In genomic region chr12:51836833-51837184, GRCh38 we compare ENCODE assay signal across 23 cellular contexts. TPM values are rescaled to one million over a fixed set of nuclear protein-coding genes. Genes with fewer than 3 reads are reported as not detected.
"Had no signal": no experiment of that assay in that cellular context is flagged by ENCODE, and none has a peak within 500 bp of the region (broad histone marks: within the 10 kb centered on the region; RNA-seq: fewer than 3 reads in every experiment).

No MANE protein-coding gene starts in this region.

- H3K9me3 Mint-ChIP-seq: activated naive CD4-positive, alpha-beta T cell treated with anti-CD3 and anti-CD28 coated beads, Interleukin-2, amount 50 U/mL, for 24 hours; stimulated activated naive CD8-positive, alpha-beta T cell treated with anti-CD3 and anti-CD28 coated beads, Interleukin-15, Interleukin-2, amounts not matched to agents 100 ng/mL and 50 ng/mL, for 24 hours had no signal

- DNase-seq: activated CD4-positive, alpha-beta T cell treated with anti-CD3 and anti-CD28 coated beads for 1 hour; activated CD4-positive, alpha-beta T cell treated with anti-CD3 and anti-CD28 coated beads, Interleukin-2, amount 50 U/mL, for 4 hours; activated gamma-delta T cell; effector CD8-positive, alpha-beta T cell; left cardiac atrium; mesendoderm; ovary; psoas muscle; right cardiac atrium; stimulated activated CD4-positive, alpha-beta T cell treated with anti-CD3 and anti-CD28 coated beads, Interleukin-2, amount 100 ng/mL, for 48 hours; T-helper 17 cell had no signal

- H3K4me3 Mint-ChIP-seq: activated naive CD4-positive, alpha-beta T cell treated with anti-CD3 and anti-CD28 coated beads, Interleukin-2, amount 50 U/mL, for 24 hours; stimulated activated naive CD8-positive, alpha-beta T cell treated with anti-CD3 and anti-CD28 coated beads, Interleukin-15, Interleukin-2, amounts not matched to agents 100 ng/mL and 50 ng/mL, for 24 hours; T-helper 17 cell had no signal

- H3K4me3 ChIP-seq: breast epithelium, coronary artery, esophagus muscularis mucosa, ovary, psoas muscle, skin epidermis, tibial nerve, vagina had no signal

- H3K36me3 Mint-ChIP-seq: activated naive CD4-positive, alpha-beta T cell treated with anti-CD3 and anti-CD28 coated beads, Interleukin-2, amount 50 U/mL, for 24 hours had no signal

- H3K27ac Mint-ChIP-seq: activated naive CD4-positive, alpha-beta T cell treated with anti-CD3 and anti-CD28 coated beads, Interleukin-2, amount 50 U/mL, for 24 hours; stimulated activated naive CD8-positive, alpha-beta T cell treated with anti-CD3 and anti-CD28 coated beads, Interleukin-15, Interleukin-2, amounts not matched to agents 100 ng/mL and 50 ng/mL, for 24 hours; T-helper 17 cell had no signal

- H3K9me3 ChIP-seq: breast epithelium, esophagus muscularis mucosa, ovary, psoas muscle, tibial nerve, vagina had no signal

- H3K36me3 ChIP-seq: breast epithelium, esophagus muscularis mucosa, ovary, tibial nerve, vagina had no signal

- ATAC-seq: left cardiac atrium, psoas muscle, right cardiac atrium, T-helper 17 cell had no signal

- H3K27me3 ChIP-seq: breast epithelium, ovary, tibial nerve, vagina had no signal

- H3K4me1 ChIP-seq: breast epithelium, psoas muscle, vagina had no signal

- H3K27ac ChIP-seq: breast epithelium, coronary artery, esophagus muscularis mucosa, ovary, psoas muscle, skin epidermis, tibial nerve, vagina, VCaP had no signal

RNA-seq across cellular contexts. Expression of gene FIGNL2, which starts 11.7 kb away (rescaled TPM):
- total RNA-seq: vagina had no signal

RNA-seq across cellular contexts. Expression of gene ANKRD33, which starts 51.1 kb away (rescaled TPM):
- total RNA-seq: activated CD8-positive, alpha-beta memory T cell treated with anti-CD3 and anti-CD28 coated beads for 36 hours; astrocyte; breast epithelium; esophagus muscularis mucosa; left cardiac atrium; lower leg skin; ovary; psoas muscle; right cardiac atrium; T-helper 17 cell; vagina had no signal
